Comparison of ENCODE assay signal across 11 cellular contexts in the genomic region with DNA sequence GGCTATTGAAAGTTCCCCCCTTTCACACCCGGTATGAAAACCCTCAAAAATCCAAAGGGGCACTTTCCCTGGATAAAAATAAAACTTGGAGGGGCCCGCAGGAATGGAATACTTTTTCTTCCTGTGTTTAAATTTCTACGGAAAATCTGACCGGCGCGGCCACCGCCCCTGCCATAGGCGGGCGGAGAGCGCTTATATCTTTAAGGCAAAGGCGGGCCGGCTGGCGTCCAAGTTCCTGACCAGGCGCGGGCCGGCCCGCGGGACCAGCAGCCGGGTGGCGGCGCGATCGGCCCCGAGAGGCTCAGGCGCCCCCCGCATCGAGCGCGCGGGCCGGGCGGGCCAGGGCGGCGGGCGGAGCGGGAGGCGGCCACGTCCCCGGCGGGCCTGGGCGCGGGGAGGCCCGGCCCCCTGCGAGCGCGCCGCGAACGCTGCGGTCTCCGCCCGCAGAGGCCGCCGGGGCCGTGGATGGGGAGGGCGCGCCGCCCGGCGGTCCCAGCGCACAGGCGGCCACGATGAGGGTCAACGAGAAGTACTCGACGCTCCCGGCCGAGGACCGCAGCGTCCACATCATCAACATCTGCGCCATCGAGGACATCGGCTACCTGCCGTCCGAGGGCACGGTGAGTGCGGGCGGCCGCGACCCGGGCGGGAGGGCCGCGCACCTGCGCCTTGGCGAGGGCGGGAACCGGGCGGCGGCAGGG. TPM values are rescaled to one million over a fixed set of nuclear protein-coding genes. Genes with fewer than 3 reads are reported as not detected.
DNase-seq lines count a peak whose midpoint lies in the region; ATAC-seq and TF ChIP-seq lines count a peak whose summit lies in the region.
"Had no signal": no experiment of that assay in that cellular context is flagged by ENCODE, and none has a peak within 500 bp of the region (broad histone marks: within the 10 kb centered on the region; RNA-seq: fewer than 3 reads in every experiment).

TSS of gene ANO1 (plus strand) at position 223 of the 701 bp plus-strand sequence. CDS start at position 513, 290 bp downstream.

- H3K9ac ChIP-seq in skeletal muscle tissue (ENCODE audit: low read depth in 1 of 3, low read length in 3 of 3) (peak within 1 kb of the TSS; percentile 23 to 69 (median 57)), MM.1S (ENCODE audit: low read length) (no peak within 1 kb of the TSS)

- H3K27ac ChIP-seq in skeletal muscle tissue (ENCODE audit: low read depth, low read length) (peak within 1 kb of the TSS; percentile 52), MM.1S (ENCODE audit: low read length) (no peak within 1 kb of the TSS)

- H3K9me3 Mint-ChIP-seq in brain: peaks cover 0 to 7% (median 0%) of the 10 kb centered on the region in 5 experiments
- H3K9me3 Mint-ChIP-seq in activated T-cell treated with anti-CD3 and anti-CD28 coated beads, Interleukin-2, amount 50 U/mL, for 72 hours: no peaks in the 10 kb centered on the region
- H3K9me3 Mint-ChIP-seq: central memory CD8-positive, alpha-beta T cell had no signal

- H3K9me3 ChIP-seq in skeletal muscle tissue (ENCODE audit: control insufficient read depth in 3 of 3, low read length in 3 of 3): no peaks in the 10 kb centered on the region
- no peaks in the 10 kb centered on the region for H3K9me3 ChIP-seq in MM.1S (replicated peaks; ENCODE audit: insufficient read depth, low read length)

- H3K27me3 Mint-ChIP-seq in brain: peaks cover 85% of the 10 kb centered on the region
- H3K27me3 Mint-ChIP-seq in activated T-cell treated with anti-CD3 and anti-CD28 coated beads, Interleukin-2, amount 50 U/mL, for 72 hours (ENCODE audit: low read depth): peaks cover 45% of the 10 kb centered on the region

- peaks cover 4% of the 10 kb centered on the region for H3K4me1 Mint-ChIP-seq in brain
- peaks cover 11% of the 10 kb centered on the region for H3K4me1 Mint-ChIP-seq in activated T-cell treated with anti-CD3 and anti-CD28 coated beads, Interleukin-2, amount 50 U/mL, for 72 hours (ENCODE audit: low read depth)
- H3K4me1 Mint-ChIP-seq: central memory CD8-positive, alpha-beta T cell had no signal

- H3K27me3 ChIP-seq in H7 (ENCODE audit: control insufficient read depth, insufficient read depth, low read length) (peaks cover 53% of the 10 kb centered on the region), skeletal muscle tissue (ENCODE audit: control insufficient read depth in 3 of 3, insufficient read depth in 3 of 3, low read length in 3 of 3) (peaks cover 22 to 54% (median 40%) of the 10 kb centered on the region in 3 donors), MM.1S (replicated peaks; ENCODE audit: insufficient read depth, low read length) (peaks cover 92% of the 10 kb centered on the region)

- H4K20me1 ChIP-seq in MM.1S (ENCODE audit: insufficient read depth, low read length): no peaks in the 10 kb centered on the region

- no peaks in the 10 kb centered on the region for H3F3A ChIP-seq in MM.1S (ENCODE audit: insufficient read depth, low read length)

- no peaks in the 10 kb centered on the region for H3K36me3 Mint-ChIP-seq in brain
- H3K36me3 Mint-ChIP-seq in activated T-cell treated with anti-CD3 and anti-CD28 coated beads, Interleukin-2, amount 50 U/mL, for 72 hours (ENCODE audit: insufficient read depth in 2 of 2): no peaks in the 10 kb centered on the region

- H3K79me2 ChIP-seq in MM.1S (ENCODE audit: low read length): no peaks in the 10 kb centered on the region

- peak within 1 kb of the TSS; percentile 31 for H3K4me3 ChIP-seq in H7 (ENCODE audit: insufficient read depth, low read depth, low read length)
- peak within 1 kb of the TSS; percentile 23 to 57 (median 41) for H3K4me3 ChIP-seq in skeletal muscle tissue (ENCODE audit: low read length in 3 of 3)
- no peak within 1 kb of the TSS for H3K4me3 ChIP-seq in MM.1S (ENCODE audit: low read length)

- no peak within 1 kb of the TSS for H2AFZ ChIP-seq in MM.1S (ENCODE audit: low read length)

- H3K4me2 ChIP-seq in MM.1S (ENCODE audit: low read depth, low read length): no peak within 1 kb of the TSS

- H3K4me3 Mint-ChIP-seq in brain: peak within 1 kb of the TSS; percentile 60 to 72 (median 60)
- H3K4me3 Mint-ChIP-seq in activated T-cell treated with anti-CD3 and anti-CD28 coated beads, Interleukin-2, amount 50 U/mL, for 72 hours: no peak within 1 kb of the TSS
- H3K4me3 Mint-ChIP-seq: central memory CD8-positive, alpha-beta T cell had no signal

- H3K27ac Mint-ChIP-seq in brain: no peak within 1 kb of the TSS
- H3K27ac Mint-ChIP-seq in activated T-cell treated with anti-CD3 and anti-CD28 coated beads, Interleukin-2, amount 50 U/mL, for 72 hours: no peak within 1 kb of the TSS

- no peaks in the 10 kb centered on the region for H3K9me2 ChIP-seq in MM.1S (replicated peaks; ENCODE audit: insufficient read depth, low read length)

- DNase-seq in H7 (peak; percentile 88), islet precursor cell (peak; percentile 50), HuH-7.5 (ENCODE audit: low spot score) (no peak), MM.1S (no peak)
- DNase-seq in activated T-cell treated with anti-CD3 and anti-CD28 coated beads, Interleukin-2, amount 50 U/mL, for 72 hours: no peak
- DNase-seq: Karpas-422 had no signal

- H3K36me3 ChIP-seq in H7 (replicated peaks; ENCODE audit: control insufficient read depth, insufficient read depth, low read length) (no peaks in the 10 kb centered on the region), skeletal muscle tissue (ENCODE audit: control insufficient read depth in 3 of 3, insufficient read depth in 3 of 3, low read length in 3 of 3) (no peaks in the 10 kb centered on the region), MM.1S (replicated peaks; ENCODE audit: insufficient read depth, low read length) (no peaks in the 10 kb centered on the region)

- H3K4me1 ChIP-seq in skeletal muscle tissue (ENCODE audit: control insufficient read depth in 3 of 3, insufficient read depth in 3 of 3, low read length in 3 of 3) (peaks cover 4 to 21% (median 7%) of the 10 kb centered on the region in 3 donors), MM.1S (ENCODE audit: low read length) (no peaks in the 10 kb centered on the region)

- ATAC-seq in HG03280 (IDR thresholded peaks at IDR 0.05; ENCODE audit: unreplicated experiment): no peak
- ATAC-seq in activated T-cell treated with anti-CD3 and anti-CD28 coated beads, Interleukin-2, amount 50 U/mL, for 72 hours (replicated peaks in 1 of 2): no peak

- TF ChIP-seq CTCF in brain (conservative IDR thresholded peaks at IDR 0.05) (no peak), MM.1S (IDR thresholded peaks at IDR 0.05; ENCODE audit: low read length) (no peak)

RNA-seq across cellular contexts. Expression of gene ANO1, which starts in this region (rescaled TPM):
- 1.1 and 2.3 TPM in 2 replicates for total RNA-seq in H7 (2014; rRNA removed; shearing (Covaris generic))
- polyA plus RNA-seq in brain (ENCODE audit: insufficient read depth, low read depth, low replicate concordance): 0.92 TPM
- 1.6 TPM for total RNA-seq in skeletal muscle tissue
- not detected for total RNA-seq in activated T-cell treated with anti-CD3 and anti-CD28 coated beads, Interleukin-2, amount 50 U/mL, for 72 hours
- total RNA-seq: OCI-LY7 had no signal

Comparison
In these comparisons a context has a peak if more than half of its experiments do, and no peak if none do; other contexts are left out.
1. DNase-seq: peak in H7 (single experiment) and islet precursor cell (single experiment); none in activated T-cell treated with anti-CD3 and anti-CD28 coated beads, Interleukin-2, amount 50 U/mL, for 72 hours (0 of 2), HuH-7.5 (single experiment) and MM.1S (single experiment).
2. H3K4me3 Mint-ChIP-seq: peak in brain (5 of 5); none in activated T-cell treated with anti-CD3 and anti-CD28 coated beads, Interleukin-2, amount 50 U/mL, for 72 hours (0 of 2).